ENCODE assay signal across 10 cellular contexts in genomic region chr5:180786398-180787005, GRCh38. TPM values are rescaled to one million over a fixed set of nuclear protein-coding genes. Genes with fewer than 3 reads are reported as not detected.
A peak's percentile ranks its signal among the peaks of the same experiment; 100 is the strongest.
DNase-seq lines count a peak whose midpoint lies in the region; ATAC-seq and TF ChIP-seq lines count a peak whose summit lies in the region.
"Had no signal": no experiment of that assay in that cellular context is flagged by ENCODE, and none has a peak within 500 bp of the region (broad histone marks: within the 10 kb centered on the region; RNA-seq: fewer than 3 reads in every experiment).

No MANE protein-coding gene starts in this region.

- H3K4me2 ChIP-seq in smooth muscle cell = peak overlapping the region; percentile 60

- peaks cover 67% of the 10 kb centered on the region for H4K20me1 ChIP-seq in smooth muscle cell (ENCODE audit: low read depth)

- DNase-seq in ascending aorta (ENCODE audit: low spot score in 2 of 2) = no peak
- no peak for DNase-seq in left lung
- DNase-seq in smooth muscle cell (lab: John Stamatoyannopoulos, UW; ENCODE audit: unreplicated experiment) = no peak
- no peak for DNase-seq in cerebellar nuclear complex (lab: John Stamatoyannopoulos, UW)
- DNase-seq: head of caudate nucleus, NCI-H2029 had no signal

- peak overlapping the region in 2 of 3 donors; percentile 86 to 89 for H3K27ac Mint-ChIP-seq in IgD-negative memory B cell

- H2AFZ ChIP-seq in smooth muscle cell (ENCODE audit: low read depth) = no peak overlapping the region

- H3K4me3 ChIP-seq in ascending aorta (peak overlapping the region in 1 of 2 donors; percentile 43), left lung (no peak overlapping the region), smooth muscle cell (no peak overlapping the region)

- H3F3A ChIP-seq in smooth muscle cell (ENCODE audit: low read depth) = peaks cover 29% of the 10 kb centered on the region

- peak overlapping the region in 1 of 4 donors; percentile 28 for H3K4me3 Mint-ChIP-seq in IgD-negative memory B cell

- no peaks in the 10 kb centered on the region for H3K27me3 Mint-ChIP-seq in IgD-negative memory B cell

- ATAC-seq in left lung (no peak), GM18498 (IDR thresholded peaks at IDR 0.05; ENCODE audit: unreplicated experiment) (no peak), GM18868 (IDR thresholded peaks at IDR 0.05; ENCODE audit: unreplicated experiment) (no peak), HG02840 (IDR thresholded peaks at IDR 0.05; ENCODE audit: low FRiP score, unreplicated experiment) (no peak)

- H3K27ac ChIP-seq in ascending aorta = peak overlapping the region; percentile 84 to 88
- H3K27ac ChIP-seq in left lung = peak overlapping the region; percentile 61 to 81
- H3K27ac ChIP-seq in smooth muscle cell (ENCODE audit: low read depth) = peak overlapping the region; percentile 81

- H3K9ac ChIP-seq in smooth muscle cell (ENCODE audit: low read depth) = peak overlapping the region; percentile 2

- no peaks in the 10 kb centered on the region for H3K9me3 Mint-ChIP-seq in IgD-negative memory B cell

- peaks cover 18 to 30% of the 10 kb centered on the region in 2 donors for H3K4me1 ChIP-seq in ascending aorta
- H3K4me1 ChIP-seq in left lung = peaks cover 21 to 48% of the 10 kb centered on the region in 2 donors
- H3K4me1 ChIP-seq in smooth muscle cell (ENCODE audit: low read depth) = peaks cover 33% of the 10 kb centered on the region

- H3K36me3 ChIP-seq in ascending aorta (peaks cover 34 to 35% of the 10 kb centered on the region in 2 donors), left lung (peaks cover 0 to 42% of the 10 kb centered on the region in 2 donors), smooth muscle cell (ENCODE audit: low read depth) (no peaks in the 10 kb centered on the region)

- no peak for TF ChIP-seq CTCF in ascending aorta (IDR thresholded peaks at IDR 0.05)
- no peak for TF ChIP-seq CTCF in left lung (IDR thresholded peaks at IDR 0.05)
- no peak for TF ChIP-seq CTCF in smooth muscle cell (IDR thresholded peaks at IDR 0.05; ENCODE audit: borderline replicate concordance, insufficient read depth, poor library complexity, severe bottlenecking)

- H3K9me3 ChIP-seq in ascending aorta (no peaks in the 10 kb centered on the region), left lung (no peaks in the 10 kb centered on the region), smooth muscle cell (replicated peaks; ENCODE audit: low read depth) (no peaks in the 10 kb centered on the region)

- H3K36me3 Mint-ChIP-seq in IgD-negative memory B cell = peaks cover 1% of the 10 kb centered on the region

- no peaks in the 10 kb centered on the region for H3K27me3 ChIP-seq in ascending aorta
- no peaks in the 10 kb centered on the region for H3K27me3 ChIP-seq in left lung
- no peaks in the 10 kb centered on the region for H3K27me3 ChIP-seq in smooth muscle cell (ENCODE audit: low read depth)

- WGBS in smooth muscle cell (ENCODE audit: low lambda C conversion rate) = 67% methylated on average over 16 of the region's 16 CpGs

- H3K79me2 ChIP-seq in smooth muscle cell (ENCODE audit: low read depth) = peaks cover 23% of the 10 kb centered on the region

- H3K4me1 Mint-ChIP-seq in IgD-negative memory B cell = peaks cover 0 to 11% (median 4%) of the 10 kb centered on the region in 3 donors

- intact Hi-C loops in ascending aorta (cut with DNase I) = loop anchor here (5.0 kb wide), 2 partner anchors 76 to 386 kb away; partner anchors contain the start of gene ZFP62
- intact Hi-C loops in left lung (cut with DNase I) = loop anchor here in 1 of 2 donors (5.0 kb wide), 1 partner anchor 76 kb away; the partner anchor contains the start of gene ZFP62

RNA-seq across cellular contexts. Expression of gene MGAT1, which starts 16.1 kb away (rescaled TPM):
- polyA plus RNA-seq in IgD-negative memory B cell (101 TPM), smooth muscle cell (149 and 161 TPM in 2 replicates)
- total RNA-seq in ascending aorta (257 TPM), left lung (100 to 1,000 TPM; 160 to 263 TPM), smooth muscle cell (128 and 144 TPM in 2 replicates)

RNA-seq across cellular contexts. Expression of gene OR2Y1, which starts 46.6 kb away (rescaled TPM):
- polyA plus RNA-seq in IgD-negative memory B cell (not detected), smooth muscle cell (not detected in 2 replicates)
- total RNA-seq in ascending aorta (not detected), left lung (not detected), smooth muscle cell (not detected in 2 replicates)
